In the genomic region with DNA sequence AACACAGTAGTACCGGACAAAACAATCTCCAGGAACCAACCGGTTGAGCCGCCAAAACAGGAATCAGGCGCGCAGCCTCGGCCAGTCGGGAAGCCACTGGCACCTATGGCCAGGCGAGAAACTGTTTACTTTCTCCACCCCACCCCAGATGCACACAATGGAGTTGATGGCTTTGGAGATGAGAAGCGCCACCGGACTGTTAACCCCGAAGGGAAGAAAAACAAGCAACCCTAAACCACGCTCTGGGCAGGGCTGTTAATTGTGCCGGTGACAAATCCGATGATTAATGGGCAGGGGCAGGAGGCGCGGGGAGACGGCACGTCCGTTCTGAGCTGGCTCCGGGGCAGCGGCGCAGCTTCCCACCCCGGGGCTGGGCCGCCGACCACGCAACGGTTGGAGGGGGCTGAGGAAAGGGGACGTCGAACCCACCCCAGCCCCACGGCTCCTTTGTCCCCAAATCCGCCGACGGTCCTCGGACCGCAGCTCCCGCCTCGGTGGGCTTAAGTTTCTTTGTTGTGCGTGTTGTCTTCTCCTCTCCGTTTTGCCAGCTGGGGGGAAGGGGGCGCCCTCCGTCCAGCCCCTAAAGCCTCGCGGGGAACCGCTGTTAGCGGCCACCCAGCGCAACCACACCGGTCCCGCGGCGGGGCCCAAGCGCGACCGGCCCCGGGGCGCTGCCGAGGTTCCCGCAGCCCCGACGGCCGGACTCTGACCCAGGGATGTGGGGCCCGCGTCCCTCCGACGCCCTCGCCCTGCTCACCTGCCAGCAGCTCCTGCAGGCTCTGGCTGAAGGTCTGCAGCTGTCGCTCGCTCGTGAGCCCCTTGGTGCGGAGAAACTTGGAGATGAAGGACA, we compare ENCODE assay signal across 1 cellular context.
A peak's percentile ranks its signal among the peaks of the same experiment; 100 is the strongest.
TF ChIP-seq lines count a peak whose summit lies in the region.

No MANE protein-coding gene starts in this region.

TF ChIP-seq in HEK293, 187 proteins besides CTCF, POLR2A, EP300 and RAD21 (continued from another document and continues in another):
- no peak for TF ChIP-seq ZNF585B (tag by site-specific recombination; IDR thresholded peaks at IDR 0.05)
- no peak for TF ChIP-seq ZNF133 (tag by site-specific recombination; IDR thresholded peaks at IDR 0.05)
- TF ChIP-seq ZNF830 (tag by site-specific recombination; IDR thresholded peaks at IDR 0.05; ENCODE audit: low read depth): no peak
- TF ChIP-seq REPIN1 (tag by site-specific recombination; IDR thresholded peaks at IDR 0.05; ENCODE audit: low read depth): no peak
- TF ChIP-seq, protein P1, sequence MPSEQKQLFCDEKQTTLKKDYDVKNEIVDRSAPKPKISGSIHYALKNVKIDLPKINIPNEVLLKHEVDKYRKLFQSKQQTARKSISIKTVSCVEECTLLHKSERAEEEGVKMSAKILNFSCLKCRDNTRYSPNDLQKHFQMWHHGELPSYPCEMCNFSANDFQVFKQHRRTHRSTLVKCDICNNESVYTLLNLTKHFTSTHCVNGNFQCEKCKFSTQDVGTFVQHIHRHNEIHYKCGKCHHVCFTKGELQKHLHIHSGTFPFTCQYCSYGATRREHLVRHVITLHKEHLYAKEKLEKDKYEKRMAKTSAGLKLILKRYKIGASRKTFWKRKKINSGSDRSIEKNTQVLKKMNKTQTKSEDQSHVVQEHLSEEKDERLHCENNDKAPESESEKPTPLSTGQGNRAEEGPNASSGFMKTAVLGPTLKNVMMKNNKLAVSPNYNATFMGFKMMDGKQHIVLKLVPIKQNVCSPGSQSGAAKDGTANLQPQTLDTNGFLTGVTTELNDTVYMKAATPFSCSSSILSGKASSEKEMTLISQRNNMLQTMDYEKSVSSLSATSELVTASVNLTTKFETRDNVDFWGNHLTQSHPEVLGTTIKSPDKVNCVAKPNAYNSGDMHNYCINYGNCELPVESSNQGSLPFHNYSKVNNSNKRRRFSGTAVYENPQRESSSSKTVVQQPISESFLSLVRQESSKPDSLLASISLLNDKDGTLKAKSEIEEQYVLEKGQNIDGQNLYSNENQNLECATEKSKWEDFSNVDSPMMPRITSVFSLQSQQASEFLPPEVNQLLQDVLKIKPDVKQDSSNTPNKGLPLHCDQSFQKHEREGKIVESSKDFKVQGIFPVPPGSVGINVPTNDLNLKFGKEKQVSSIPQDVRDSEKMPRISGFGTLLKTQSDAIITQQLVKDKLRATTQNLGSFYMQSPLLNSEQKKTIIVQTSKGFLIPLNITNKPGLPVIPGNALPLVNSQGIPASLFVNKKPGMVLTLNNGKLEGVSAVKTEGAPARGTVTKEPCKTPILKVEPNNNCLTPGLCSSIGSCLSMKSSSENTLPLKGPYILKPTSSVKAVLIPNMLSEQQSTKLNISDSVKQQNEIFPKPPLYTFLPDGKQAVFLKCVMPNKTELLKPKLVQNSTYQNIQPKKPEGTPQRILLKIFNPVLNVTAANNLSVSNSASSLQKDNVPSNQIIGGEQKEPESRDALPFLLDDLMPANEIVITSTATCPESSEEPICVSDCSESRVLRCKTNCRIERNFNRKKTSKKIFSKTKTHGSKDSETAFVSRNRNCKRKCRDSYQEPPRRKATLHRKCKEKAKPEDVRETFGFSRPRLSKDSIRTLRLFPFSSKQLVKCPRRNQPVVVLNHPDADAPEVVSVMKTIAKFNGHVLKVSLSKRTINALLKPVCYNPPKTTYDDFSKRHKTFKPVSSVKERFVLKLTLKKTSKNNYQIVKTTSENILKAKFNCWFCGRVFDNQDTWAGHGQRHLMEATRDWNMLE (tag by site-specific recombination; conservative IDR thresholded peaks at IDR 0.05; ENCODE audit: low read depth): 0 out of 2 replicates have a peak, but pooled peaks have one; percentile 4
- TF ChIP-seq ZFP37 (tag by site-specific recombination; IDR thresholded peaks at IDR 0.05): 0 out of 2 replicates have a peak, but pooled peaks have one; percentile 24
- no peak for TF ChIP-seq BCL11B (tag by site-specific recombination; IDR thresholded peaks at IDR 0.05; ENCODE audit: low read depth)
- TF ChIP-seq ZNF114 (tag by site-specific recombination; IDR thresholded peaks at IDR 0.05): no peak
- no peak for TF ChIP-seq ZNF2 (tag by site-specific recombination; IDR thresholded peaks at IDR 0.05)
- TF ChIP-seq ZNF175 (tag by site-specific recombination; IDR thresholded peaks at IDR 0.05): no peak
- TF ChIP-seq ZNF202 (tag by site-specific recombination; IDR thresholded peaks at IDR 0.05; ENCODE audit: borderline replicate concordance): no peak
- TF ChIP-seq HOXC10 (CRISPR knock-in tag; IDR thresholded peaks at IDR 0.05): no peak
- no peak for TF ChIP-seq ZNF16 (tag by site-specific recombination; IDR thresholded peaks at IDR 0.05; ENCODE audit: low read depth)
- TF ChIP-seq ZNF169 (tag by site-specific recombination; IDR thresholded peaks at IDR 0.05): no peak
- TF ChIP-seq, protein P2, sequence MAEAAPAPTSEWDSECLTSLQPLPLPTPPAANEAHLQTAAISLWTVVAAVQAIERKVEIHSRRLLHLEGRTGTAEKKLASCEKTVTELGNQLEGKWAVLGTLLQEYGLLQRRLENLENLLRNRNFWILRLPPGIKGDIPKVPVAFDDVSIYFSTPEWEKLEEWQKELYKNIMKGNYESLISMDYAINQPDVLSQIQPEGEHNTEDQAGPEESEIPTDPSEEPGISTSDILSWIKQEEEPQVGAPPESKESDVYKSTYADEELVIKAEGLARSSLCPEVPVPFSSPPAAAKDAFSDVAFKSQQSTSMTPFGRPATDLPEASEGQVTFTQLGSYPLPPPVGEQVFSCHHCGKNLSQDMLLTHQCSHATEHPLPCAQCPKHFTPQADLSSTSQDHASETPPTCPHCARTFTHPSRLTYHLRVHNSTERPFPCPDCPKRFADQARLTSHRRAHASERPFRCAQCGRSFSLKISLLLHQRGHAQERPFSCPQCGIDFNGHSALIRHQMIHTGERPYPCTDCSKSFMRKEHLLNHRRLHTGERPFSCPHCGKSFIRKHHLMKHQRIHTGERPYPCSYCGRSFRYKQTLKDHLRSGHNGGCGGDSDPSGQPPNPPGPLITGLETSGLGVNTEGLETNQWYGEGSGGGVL (tag by site-specific recombination; IDR thresholded peaks at IDR 0.05): peak; percentile 64
- TF ChIP-seq ZNF610 (tag by site-specific recombination; IDR thresholded peaks at IDR 0.05; ENCODE audit: borderline replicate concordance): no peak
- 0 out of 2 replicates have a peak, but pooled peaks have one; percentile 11 for TF ChIP-seq ZFHX2 (tag by site-specific recombination; conservative IDR thresholded peaks at IDR 0.05)
- no peak for TF ChIP-seq ZNF548 (tag by site-specific recombination; IDR thresholded peaks at IDR 0.05)
- TF ChIP-seq MYNN (tag by site-specific recombination; IDR thresholded peaks at IDR 0.05; ENCODE audit: borderline replicate concordance): 0 out of 2 replicates have a peak, but pooled peaks have one; percentile 10
- TF ChIP-seq ZFP3 (tag by site-specific recombination; IDR thresholded peaks at IDR 0.05; ENCODE audit: low read depth): no peak
- TF ChIP-seq SP3 (tag by site-specific recombination; IDR thresholded peaks at IDR 0.05): 0 out of 2 replicates have a peak, but pooled peaks have one; percentile 4
- TF ChIP-seq, protein P3, sequence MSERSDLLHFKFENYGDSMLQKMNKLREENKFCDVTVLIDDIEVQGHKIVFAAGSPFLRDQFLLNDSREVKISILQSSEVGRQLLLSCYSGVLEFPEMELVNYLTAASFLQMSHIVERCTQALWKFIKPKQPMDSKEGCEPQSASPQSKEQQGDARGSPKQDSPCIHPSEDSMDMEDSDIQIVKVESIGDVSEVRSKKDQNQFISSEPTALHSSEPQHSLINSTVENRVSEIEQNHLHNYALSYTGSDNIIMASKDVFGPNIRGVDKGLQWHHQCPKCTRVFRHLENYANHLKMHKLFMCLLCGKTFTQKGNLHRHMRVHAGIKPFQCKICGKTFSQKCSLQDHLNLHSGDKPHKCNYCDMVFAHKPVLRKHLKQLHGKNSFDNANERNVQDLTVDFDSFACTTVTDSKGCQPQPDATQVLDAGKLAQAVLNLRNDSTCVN (tag by site-specific recombination; optimal IDR thresholded peaks at IDR 0.05): peak; percentile 72
- peak; percentile 62 for TF ChIP-seq ZNF335 (tag by site-specific recombination; conservative IDR thresholded peaks at IDR 0.05)
- no peak for TF ChIP-seq ZNF555 (tag by site-specific recombination; conservative IDR thresholded peaks at IDR 0.05)
- no peak for TF ChIP-seq ZNF23 (tag by site-specific recombination; IDR thresholded peaks at IDR 0.05; ENCODE audit: borderline replicate concordance)
- no peak for TF ChIP-seq ZNF48 (tag by site-specific recombination; IDR thresholded peaks at IDR 0.05)
- no peak for TF ChIP-seq ZNF214 (tag by site-specific recombination; IDR thresholded peaks at IDR 0.05; ENCODE audit: borderline replicate concordance)
- no peak for TF ChIP-seq ZNF514 (tag by site-specific recombination; IDR thresholded peaks at IDR 0.05)
- no peak for TF ChIP-seq ZNF37A (tag by site-specific recombination; IDR thresholded peaks at IDR 0.05)
- TF ChIP-seq, protein P4, sequence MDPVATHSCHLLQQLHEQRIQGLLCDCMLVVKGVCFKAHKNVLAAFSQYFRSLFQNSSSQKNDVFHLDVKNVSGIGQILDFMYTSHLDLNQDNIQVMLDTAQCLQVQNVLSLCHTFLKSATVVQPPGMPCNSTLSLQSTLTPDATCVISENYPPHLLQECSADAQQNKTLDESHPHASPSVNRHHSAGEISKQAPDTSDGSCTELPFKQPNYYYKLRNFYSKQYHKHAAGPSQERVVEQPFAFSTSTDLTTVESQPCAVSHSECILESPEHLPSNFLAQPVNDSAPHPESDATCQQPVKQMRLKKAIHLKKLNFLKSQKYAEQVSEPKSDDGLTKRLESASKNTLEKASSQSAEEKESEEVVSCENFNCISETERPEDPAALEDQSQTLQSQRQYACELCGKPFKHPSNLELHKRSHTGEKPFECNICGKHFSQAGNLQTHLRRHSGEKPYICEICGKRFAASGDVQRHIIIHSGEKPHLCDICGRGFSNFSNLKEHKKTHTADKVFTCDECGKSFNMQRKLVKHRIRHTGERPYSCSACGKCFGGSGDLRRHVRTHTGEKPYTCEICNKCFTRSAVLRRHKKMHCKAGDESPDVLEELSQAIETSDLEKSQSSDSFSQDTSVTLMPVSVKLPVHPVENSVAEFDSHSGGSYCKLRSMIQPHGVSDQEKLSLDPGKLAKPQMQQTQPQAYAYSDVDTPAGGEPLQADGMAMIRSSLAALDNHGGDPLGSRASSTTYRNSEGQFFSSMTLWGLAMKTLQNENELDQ (tag by site-specific recombination; IDR thresholded peaks at IDR 0.05; ENCODE audit: low read depth): no peak
- TF ChIP-seq IKZF3 (tag by site-specific recombination; IDR thresholded peaks at IDR 0.05): peak; percentile 74; the same call in 1 of the 2 replicates
- TF ChIP-seq ZNF747 (tag by site-specific recombination; IDR thresholded peaks at IDR 0.05): no peak
- no peak for TF ChIP-seq ZFP69B (tag by site-specific recombination; IDR thresholded peaks at IDR 0.05)
- TF ChIP-seq ZNF157 (tag by site-specific recombination; IDR thresholded peaks at IDR 0.05): no peak
- TF ChIP-seq, protein P5, sequence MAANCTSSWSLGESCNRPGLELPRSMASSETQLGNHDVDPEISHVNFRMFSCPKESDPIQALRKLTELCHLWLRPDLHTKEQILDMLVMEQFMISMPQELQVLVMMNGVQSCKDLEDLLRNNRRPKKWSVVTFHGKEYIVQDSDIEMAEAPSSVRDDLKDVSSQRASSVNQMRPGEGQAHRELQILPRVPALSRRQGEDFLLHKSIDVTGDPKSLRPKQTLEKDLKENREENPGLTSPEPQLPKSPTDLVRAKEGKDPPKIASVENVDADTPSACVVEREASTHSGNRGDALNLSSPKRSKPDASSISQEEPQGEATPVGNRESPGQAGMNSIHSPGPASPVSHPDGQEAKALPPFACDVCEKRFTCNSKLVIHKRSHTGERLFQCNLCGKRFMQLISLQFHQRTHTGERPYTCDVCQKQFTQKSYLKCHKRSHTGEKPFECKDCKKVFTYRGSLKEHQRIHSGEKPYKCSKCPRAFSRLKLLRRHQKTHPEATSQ (tag by site-specific recombination; IDR thresholded peaks at IDR 0.05): no peak
- no peak for TF ChIP-seq ZNF677 (tag by site-specific recombination; IDR thresholded peaks at IDR 0.05)
- TF ChIP-seq ZNF660 (tag by site-specific recombination; IDR thresholded peaks at IDR 0.05): peak; percentile 9; the same call in 1 of the 2 replicates
- TF ChIP-seq ZNF558 (tag by site-specific recombination; IDR thresholded peaks at IDR 0.05): no peak
- TF ChIP-seq ZSCAN23 (tag by site-specific recombination; IDR thresholded peaks at IDR 0.05): no peak
- TF ChIP-seq, protein P6, sequence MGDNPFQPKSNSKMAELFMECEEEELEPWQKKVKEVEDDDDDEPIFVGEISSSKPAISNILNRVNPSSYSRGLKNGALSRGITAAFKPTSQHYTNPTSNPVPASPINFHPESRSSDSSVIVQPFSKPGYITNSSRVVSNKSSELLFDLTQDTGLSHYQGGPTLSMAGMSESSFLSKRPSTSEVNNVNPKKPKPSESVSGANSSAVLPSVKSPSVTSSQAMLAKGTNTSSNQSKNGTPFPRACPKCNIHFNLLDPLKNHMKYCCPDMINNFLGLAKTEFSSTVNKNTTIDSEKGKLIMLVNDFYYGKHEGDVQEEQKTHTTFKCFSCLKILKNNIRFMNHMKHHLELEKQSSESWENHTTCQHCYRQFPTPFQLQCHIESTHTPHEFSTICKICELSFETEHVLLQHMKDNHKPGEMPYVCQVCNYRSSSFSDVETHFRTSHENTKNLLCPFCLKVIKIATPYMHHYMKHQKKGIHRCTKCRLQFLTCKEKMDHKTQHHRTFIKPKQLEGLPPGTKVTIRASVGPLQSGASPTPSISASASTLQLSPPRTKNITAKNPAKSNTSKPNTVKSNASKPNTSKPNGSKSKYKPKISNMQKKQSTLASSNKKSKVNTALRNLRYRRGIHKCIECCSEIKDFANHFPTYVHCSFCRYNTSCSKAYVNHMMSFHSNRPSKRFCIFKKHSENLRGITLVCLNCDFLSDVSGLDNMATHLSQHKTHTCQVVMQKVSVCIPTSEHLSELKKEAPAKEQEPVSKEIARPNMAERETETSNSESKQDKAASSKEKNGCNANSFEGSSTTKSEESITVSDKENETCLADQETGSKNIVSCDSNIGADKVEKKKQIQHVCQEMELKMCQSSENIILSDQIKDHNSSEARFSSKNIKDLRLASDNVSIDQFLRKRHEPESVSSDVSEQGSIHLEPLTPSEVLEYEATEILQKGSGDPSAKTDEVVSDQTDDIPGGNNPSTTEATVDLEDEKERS (tag by site-specific recombination; IDR thresholded peaks at IDR 0.05): no peak
- no peak for TF ChIP-seq ZNF623 (tag by site-specific recombination; IDR thresholded peaks at IDR 0.05)
- no peak for TF ChIP-seq ZNF549 (tag by site-specific recombination; IDR thresholded peaks at IDR 0.05)
- peak; percentile 53; the same call in 1 of the 2 replicates for TF ChIP-seq ZNF600 (tag by site-specific recombination; IDR thresholded peaks at IDR 0.05)
- no peak for TF ChIP-seq ZNF560 (tag by site-specific recombination; IDR thresholded peaks at IDR 0.05; ENCODE audit: borderline replicate concordance)
- TF ChIP-seq ZNF658 (tag by site-specific recombination; IDR thresholded peaks at IDR 0.05): no peak
- no peak for TF ChIP-seq ZNF184 (tag by site-specific recombination; IDR thresholded peaks at IDR 0.05)
- 0 out of 2 replicates have a peak, but pooled peaks have one; percentile 6 for TF ChIP-seq GFI1B (tag by site-specific recombination; IDR thresholded peaks at IDR 0.05)
- no peak for TF ChIP-seq ZNF248 (tag by site-specific recombination; IDR thresholded peaks at IDR 0.05)
